In genomic region chr22:30272781-30273180, GRCh38 we compare ENCODE assay signal across 19 cellular contexts. TPM values are rescaled to one million over a fixed set of nuclear protein-coding genes. Genes with fewer than 3 reads are reported as not detected.
DNase-seq lines count a peak whose midpoint lies in the region; ATAC-seq and TF ChIP-seq lines count a peak whose summit lies in the region.
"Had no signal": no experiment of that assay in that cellular context is flagged by ENCODE, and none has a peak within 500 bp of the region (broad histone marks: within the 10 kb centered on the region; RNA-seq: fewer than 3 reads in every experiment).

No MANE protein-coding gene starts in this region.

- ATAC-seq in DND-41 (ENCODE audit: insufficient read depth, low read depth) (no peak), GM21367 (IDR thresholded peaks at IDR 0.05; ENCODE audit: unreplicated experiment) (no peak)

- no peak overlapping the region for H3K4me3 Mint-ChIP-seq in activated naive CD8-positive, alpha-beta T cell
- H3K4me3 Mint-ChIP-seq in activated naive CD8-positive, alpha-beta T cell treated with anti-CD3 and anti-CD28 coated beads for 36 hours, result no peak overlapping the region
- H3K4me3 Mint-ChIP-seq in activated T-helper 2 cell treated with anti-CD3 and anti-CD28 coated beads, Interferon-gamma antibody, Interleukin-2, Interleukin-4, amounts not matched to agents 10 μg/mL and 5 μg/mL and 100 μg/mL, durations not matched to agents 14 hours and 24 hours and 36 hours (ENCODE audit: low read depth), result no peak overlapping the region

- TF ChIP-seq CTCF in DND-41 (IDR thresholded peaks at IDR 0.05; ENCODE audit: borderline replicate concordance, extremely low read depth, low read length, poor library complexity, severe bottlenecking) (no peak), osteoblast (IDR thresholded peaks at IDR 0.05; ENCODE audit: extremely low read depth, low read depth, low read length) (no peak)

- peaks cover 42% of the 10 kb centered on the region for H3K36me3 ChIP-seq in DND-41 (ENCODE audit: insufficient read depth, low read length)
- H3K36me3 ChIP-seq in osteoblast (ENCODE audit: insufficient read depth, low read length), result no peaks in the 10 kb centered on the region
- H3K36me3 ChIP-seq: BLaER1 had no signal

- H4K20me1 ChIP-seq in DND-41 (ENCODE audit: insufficient read depth, low read length), result no peaks in the 10 kb centered on the region
- no peaks in the 10 kb centered on the region for H4K20me1 ChIP-seq in osteoblast (ENCODE audit: insufficient read depth, low read length)
- H4K20me1 ChIP-seq: BLaER1 had no signal

- H2AFZ ChIP-seq in DND-41 (ENCODE audit: low read depth, low read length), result no peak overlapping the region
- H2AFZ ChIP-seq in osteoblast (ENCODE audit: low read length), result no peak overlapping the region

- H3K9ac ChIP-seq in DND-41 (ENCODE audit: low read depth, low read length), result 0 out of 2 replicates have a peak overlapping the region, but pooled peaks have one; percentile 62
- H3K9ac ChIP-seq: BLaER1 had no signal

- H3K27me3 Mint-ChIP-seq in activated naive CD8-positive, alpha-beta T cell, result no peaks in the 10 kb centered on the region
- no peaks in the 10 kb centered on the region for H3K27me3 Mint-ChIP-seq in activated naive CD8-positive, alpha-beta T cell treated with anti-CD3 and anti-CD28 coated beads for 36 hours
- no peaks in the 10 kb centered on the region for H3K27me3 Mint-ChIP-seq in activated T-helper 2 cell treated with anti-CD3 and anti-CD28 coated beads, Interferon-gamma antibody, Interleukin-2, Interleukin-4, amounts not matched to agents 10 μg/mL and 5 μg/mL and 100 μg/mL, durations not matched to agents 14 hours and 24 hours and 36 hours (ENCODE audit: low read depth)

- H3K79me2 ChIP-seq in DND-41 (ENCODE audit: insufficient read depth, low read length), result peaks cover 62% of the 10 kb centered on the region
- no peaks in the 10 kb centered on the region for H3K79me2 ChIP-seq in osteoblast (ENCODE audit: insufficient read depth, low read length)

- no peaks in the 10 kb centered on the region for H3K27me3 ChIP-seq in DND-41 (ENCODE audit: insufficient read depth, low read length, poor library complexity)
- no peaks in the 10 kb centered on the region for H3K27me3 ChIP-seq in osteoblast (ENCODE audit: insufficient read depth, low read length)
- H3K27me3 ChIP-seq: BLaER1 had no signal

- H3K9me3 Mint-ChIP-seq in activated naive CD8-positive, alpha-beta T cell (ENCODE audit: low read depth), result no peaks in the 10 kb centered on the region
- H3K9me3 Mint-ChIP-seq in activated naive CD8-positive, alpha-beta T cell treated with anti-CD3 and anti-CD28 coated beads for 36 hours, result peaks cover 2% of the 10 kb centered on the region
- no peaks in the 10 kb centered on the region for H3K9me3 Mint-ChIP-seq in activated T-helper 2 cell treated with anti-CD3 and anti-CD28 coated beads, Interferon-gamma antibody, Interleukin-2, Interleukin-4, amounts not matched to agents 10 μg/mL and 5 μg/mL and 100 μg/mL, durations not matched to agents 14 hours and 24 hours and 36 hours

- H3K27ac ChIP-seq in DND-41 (ENCODE audit: low read length) (peak overlapping the region; percentile 99), osteoblast (ENCODE audit: low read depth, low read length) (no peak overlapping the region)

- no peak for DNase-seq in activated naive CD8-positive, alpha-beta T cell treated with anti-CD3 and anti-CD28 coated beads for 36 hours
- no peak for DNase-seq in DND-41
- no peak for DNase-seq in activated T-helper 2 cell treated with anti-CD3 and anti-CD28 coated beads, Interferon-gamma antibody, Interleukin-2, Interleukin-4, amounts not matched to agents 10 μg/mL and 5 μg/mL and 100 μg/mL, durations not matched to agents 14 hours and 24 hours and 36 hours (ENCODE audit: low spot score)
- peak; percentile 11 for DNase-seq in osteoblast (ENCODE audit: insufficient read length, low spot score, missing footprints)
- no peak for DNase-seq in cortex of kidney (lab: John Stamatoyannopoulos, UW)
- DNase-seq: DMS79 treated with DMSO at 0.1 percent for 48 hours, KBM-7, NCI-H1105 treated with DMSO at 0.1 percent for 48 hours, NCI-H1694, NCI-H510A treated with DMSO at 0.1 percent for 48 hours, NCI-H774, SHP77 treated with DMSO at 0.1 percent for 48 hours had no signal

- intact Hi-C loops in activated T-helper 2 cell treated with anti-CD3 and anti-CD28 coated beads, Interferon-gamma antibody, Interleukin-2, Interleukin-4, amounts not matched to agents 10 μg/mL and 5 μg/mL and 100 μg/mL, durations not matched to agents 14 hours and 24 hours and 36 hours (cut with micrococcal nuclease), result no loop called here

- H3K4me2 ChIP-seq in DND-41 (ENCODE audit: insufficient read depth, low read length) (no peak overlapping the region), osteoblast (ENCODE audit: insufficient read depth, low read length) (no peak overlapping the region)
- H3K4me2 ChIP-seq: BLaER1 had no signal

- no peaks in the 10 kb centered on the region for H3K36me3 Mint-ChIP-seq in activated naive CD8-positive, alpha-beta T cell
- H3K36me3 Mint-ChIP-seq in activated naive CD8-positive, alpha-beta T cell treated with anti-CD3 and anti-CD28 coated beads for 36 hours, result peaks cover 19% of the 10 kb centered on the region
- peaks cover 75% of the 10 kb centered on the region for H3K36me3 Mint-ChIP-seq in activated T-helper 2 cell treated with anti-CD3 and anti-CD28 coated beads, Interferon-gamma antibody, Interleukin-2, Interleukin-4, amounts not matched to agents 10 μg/mL and 5 μg/mL and 100 μg/mL, durations not matched to agents 14 hours and 24 hours and 36 hours (ENCODE audit: low read depth)

- H3K4me3 ChIP-seq in DND-41 (ENCODE audit: low read depth in 1 of 2, low read length in 2 of 2) (no peak overlapping the region), osteoblast (ENCODE audit: insufficient read depth, low read length) (no peak overlapping the region)
- H3K4me3 ChIP-seq: BLaER1 had no signal

- H3K27ac Mint-ChIP-seq in activated naive CD8-positive, alpha-beta T cell, result peak overlapping the region; percentile 75
- H3K27ac Mint-ChIP-seq in activated naive CD8-positive, alpha-beta T cell treated with anti-CD3 and anti-CD28 coated beads for 36 hours, result no peak overlapping the region
- H3K27ac Mint-ChIP-seq in activated T-helper 2 cell treated with anti-CD3 and anti-CD28 coated beads, Interferon-gamma antibody, Interleukin-2, Interleukin-4, amounts not matched to agents 10 μg/mL and 5 μg/mL and 100 μg/mL, durations not matched to agents 14 hours and 24 hours and 36 hours, result peak overlapping the region; percentile 11

- peaks cover 41% of the 10 kb centered on the region for H3K4me1 Mint-ChIP-seq in activated naive CD8-positive, alpha-beta T cell (ENCODE audit: low read depth)
- H3K4me1 Mint-ChIP-seq in activated naive CD8-positive, alpha-beta T cell treated with anti-CD3 and anti-CD28 coated beads for 36 hours, result peaks cover 30% of the 10 kb centered on the region
- H3K4me1 Mint-ChIP-seq in activated T-helper 2 cell treated with anti-CD3 and anti-CD28 coated beads, Interferon-gamma antibody, Interleukin-2, Interleukin-4, amounts not matched to agents 10 μg/mL and 5 μg/mL and 100 μg/mL, durations not matched to agents 14 hours and 24 hours and 36 hours (ENCODE audit: low read depth), result peaks cover 66% of the 10 kb centered on the region

- H3K9me3 ChIP-seq in DND-41 (ENCODE audit: insufficient read depth, low read length, severe bottlenecking) (no peaks in the 10 kb centered on the region), osteoblast (ENCODE audit: low read depth, low read length) (no peaks in the 10 kb centered on the region)
- H3K9me3 ChIP-seq: BLaER1 had no signal

- H3K4me1 ChIP-seq in DND-41 (ENCODE audit: insufficient read depth, low read length) (peaks cover 92% of the 10 kb centered on the region), osteoblast (ENCODE audit: insufficient read depth, low read length) (peaks cover 17% of the 10 kb centered on the region)

RNA-seq across cellular contexts. Expression of gene OSM, which starts 6.1 kb away (rescaled TPM):
- total RNA-seq in activated naive CD8-positive, alpha-beta T cell treated with anti-CD3 and anti-CD28 coated beads for 36 hours, result 10 to 100 TPM; 47.9 to 50.7 TPM
- 148 and 152 TPM in 2 replicates for total RNA-seq in activated T-helper 2 cell treated with anti-CD3 and anti-CD28 coated beads, Interferon-gamma antibody, Interleukin-2, Interleukin-4, amounts not matched to agents 10 μg/mL and 5 μg/mL and 100 μg/mL, durations not matched to agents 14 hours and 24 hours and 36 hours
- not detected in 2 replicates for total RNA-seq in osteoblast
- total RNA-seq: A673, G401, H4, RPMI7951 had no signal

RNA-seq across cellular contexts. Expression of gene CASTOR1, which starts 16.5 kb away (rescaled TPM):
- total RNA-seq in activated naive CD8-positive, alpha-beta T cell treated with anti-CD3 and anti-CD28 coated beads for 36 hours, result 1 to 10 TPM; 2.8 to 3.5 TPM
- total RNA-seq in activated T-helper 2 cell treated with anti-CD3 and anti-CD28 coated beads, Interferon-gamma antibody, Interleukin-2, Interleukin-4, amounts not matched to agents 10 μg/mL and 5 μg/mL and 100 μg/mL, durations not matched to agents 14 hours and 24 hours and 36 hours, result 11.1 TPM in 2 replicates
- 5.3 and 5.8 TPM in 2 replicates for total RNA-seq in osteoblast

RNA-seq across cellular contexts. Expression of gene LIF, which starts 26.2 kb away (rescaled TPM):
- 100 to 1,000 TPM; 282 to 288 TPM for total RNA-seq in activated naive CD8-positive, alpha-beta T cell treated with anti-CD3 and anti-CD28 coated beads for 36 hours
- 919 and 932 TPM in 2 replicates for total RNA-seq in activated T-helper 2 cell treated with anti-CD3 and anti-CD28 coated beads, Interferon-gamma antibody, Interleukin-2, Interleukin-4, amounts not matched to agents 10 μg/mL and 5 μg/mL and 100 μg/mL, durations not matched to agents 14 hours and 24 hours and 36 hours
- 3.2 and 3.3 TPM in 2 replicates for total RNA-seq in osteoblast

RNA-seq across cellular contexts. Expression of gene TBC1D10A, which starts 54.0 kb away (rescaled TPM):
- total RNA-seq in activated naive CD8-positive, alpha-beta T cell treated with anti-CD3 and anti-CD28 coated beads for 36 hours, result 10 to 100 TPM; 13.0 to 14.4 TPM
- total RNA-seq in activated T-helper 2 cell treated with anti-CD3 and anti-CD28 coated beads, Interferon-gamma antibody, Interleukin-2, Interleukin-4, amounts not matched to agents 10 μg/mL and 5 μg/mL and 100 μg/mL, durations not matched to agents 14 hours and 24 hours and 36 hours, result 26.8 and 29.4 TPM in 2 replicates
- 30.6 and 32.9 TPM in 2 replicates for total RNA-seq in osteoblast

Comparison
In these comparisons a context has a peak if more than half of its experiments do, and no peak if none do; other contexts are left out.
1. RNA of gene OSM, which starts 6.1 kb away (total RNA-seq): 148 to 152 TPM in activated T-helper 2 cell treated with anti-CD3 and anti-CD28 coated beads, Interferon-gamma antibody, Interleukin-2, Interleukin-4, amounts not matched to agents 10 μg/mL and 5 μg/mL and 100 μg/mL, durations not matched to agents 14 hours and 24 hours and 36 hours and 47.9 to 50.7 TPM in activated naive CD8-positive, alpha-beta T cell treated with anti-CD3 and anti-CD28 coated beads for 36 hours; not detected in osteoblast; every median in the first group is over 10 times any median in the second.
2. RNA of gene LIF, which starts 26.2 kb away (total RNA-seq): 919 to 932 TPM in activated T-helper 2 cell treated with anti-CD3 and anti-CD28 coated beads, Interferon-gamma antibody, Interleukin-2, Interleukin-4, amounts not matched to agents 10 μg/mL and 5 μg/mL and 100 μg/mL, durations not matched to agents 14 hours and 24 hours and 36 hours and 282 to 288 TPM in activated naive CD8-positive, alpha-beta T cell treated with anti-CD3 and anti-CD28 coated beads for 36 hours; 3.2 to 3.3 TPM in osteoblast; every median in the first group is over 10 times any median in the second.